ENCODE assay signal across 8 cellular contexts in genomic region chr10:88080213-88080612, GRCh38.
DNase-seq lines count a peak whose midpoint lies in the region; ATAC-seq lines count a peak whose summit lies in the region.

No MANE protein-coding gene starts in this region.

- ATAC-seq in GM21529 (IDR thresholded peaks at IDR 0.05; ENCODE audit: unreplicated experiment): peak; percentile 53
- ATAC-seq in left colon: peak; percentile 69

- intact Hi-C loops in left colon (cut with DNase I, micrococcal nuclease): no loop called here

- peak; percentile 17 for DNase-seq in GM03348 (ENCODE audit: low spot score)
- DNase-seq in HuH-7.5 (ENCODE audit: low spot score): peak; percentile 31
- no peak for DNase-seq in left colon
- no peak for DNase-seq in NCI-H526 treated with DMSO at 0.1 percent for 48 hours (lab: John Stamatoyannopoulos, UW)
- DNase-seq in stimulated activated CD4-positive, alpha-beta T cell treated with anti-CD3 and anti-CD28 coated beads, Interleukin-4, amount 100 ng/mL, for 4 hours: no peak
- no peak for DNase-seq in cerebellar nuclear complex (lab: John Stamatoyannopoulos, UW)
- no peak for DNase-seq in NCI-H446 treated with DMSO at 0.1 percent for 48 hours (lab: John Stamatoyannopoulos, UW)

Comparison
In these comparisons a context has a peak if more than half of its experiments do, and no peak if none do; other contexts are left out.
1. DNase-seq: peak in GM03348 (single experiment) and HuH-7.5 (single experiment); none in left colon (0 of 2), NCI-H526 treated with DMSO at 0.1 percent for 48 hours (single experiment), stimulated activated CD4-positive, alpha-beta T cell treated with anti-CD3 and anti-CD28 coated beads, Interleukin-4, amount 100 ng/mL, for 4 hours (0 of 2), cerebellar nuclear complex (0 of 2) and NCI-H446 treated with DMSO at 0.1 percent for 48 hours (single experiment).